3 cellular contexts compared by ENCODE assay signal in the genomic region with DNA sequence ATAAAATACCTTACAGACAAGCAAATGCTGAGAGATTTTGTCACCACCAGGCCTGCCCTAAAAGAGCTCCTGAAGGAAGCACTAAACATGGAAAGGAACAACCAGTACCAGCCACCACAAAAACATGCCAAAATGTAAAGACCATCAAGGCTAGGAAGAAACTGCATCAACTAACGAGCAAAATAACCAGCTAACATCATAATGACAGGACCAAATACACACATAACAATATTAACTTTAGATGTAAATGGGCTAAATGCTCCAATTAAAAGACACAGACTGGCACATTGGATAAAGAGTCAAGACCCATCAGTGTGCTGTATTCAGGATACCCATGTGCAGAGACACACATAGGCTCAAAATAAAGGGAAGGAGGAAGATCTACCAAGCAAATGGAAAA. TPM values are rescaled to one million over a fixed set of nuclear protein-coding genes. Genes with fewer than 3 reads are reported as not detected.
"Had no signal": no experiment of that assay in that cellular context is flagged by ENCODE, and none has a peak within 500 bp of the region (broad histone marks: within the 10 kb centered on the region; RNA-seq: fewer than 3 reads in every experiment).

No MANE protein-coding gene starts in this region.

RNA-seq across cellular contexts. Expression of a gene that starts 24.7 kb away (rescaled TPM):
- total RNA-seq: naive thymus-derived CD8-positive, alpha-beta T cell; natural killer cell; spleen had no signal
